In the genomic region with DNA sequence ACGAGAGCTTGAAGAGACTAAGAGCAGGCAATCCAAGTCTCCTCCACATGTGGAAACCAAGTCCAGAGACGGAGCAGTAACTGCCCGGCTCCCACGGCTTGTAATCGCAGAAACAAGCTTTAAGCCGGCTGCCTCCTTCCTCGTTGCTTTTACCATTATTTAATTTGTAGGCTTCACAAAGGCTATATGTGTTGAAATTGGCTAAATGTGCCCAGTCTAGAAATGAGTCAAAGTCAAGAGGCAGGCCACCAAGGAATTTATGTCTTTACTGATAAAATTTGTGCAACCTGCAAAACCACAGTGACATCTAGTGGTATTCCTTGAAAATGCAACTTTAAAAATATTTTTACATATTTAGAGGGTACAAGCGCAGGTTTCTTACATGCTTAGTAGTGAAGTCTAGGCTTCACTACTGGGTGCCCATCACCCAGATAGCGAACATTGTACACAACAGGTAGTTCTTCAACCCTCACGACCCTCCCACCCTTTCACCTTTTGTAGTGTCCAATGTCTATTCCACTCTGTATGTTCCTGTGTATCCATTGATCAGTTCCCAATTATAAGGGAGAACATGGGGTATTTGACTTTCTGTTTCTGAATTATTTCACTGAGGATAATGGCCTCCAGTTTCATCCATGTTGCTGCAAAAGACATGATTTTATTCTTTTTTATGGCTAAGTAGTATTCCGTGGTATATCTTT, we compare ENCODE assay signal across 8 cellular contexts. TPM values are rescaled to one million over a fixed set of nuclear protein-coding genes. Genes with fewer than 3 reads are reported as not detected.
A peak's percentile ranks its signal among the peaks of the same experiment; 100 is the strongest.
DNase-seq lines count a peak whose midpoint lies in the region; ATAC-seq and TF ChIP-seq lines count a peak whose summit lies in the region.

No MANE protein-coding gene starts in this region.

- H2BK12ac ChIP-seq in trophoblast cell (ENCODE audit: low read length) = no peak overlapping the region

- H3K27ac Mint-ChIP-seq in T-helper 17 cell = no peak overlapping the region

- H3K79me2 ChIP-seq in MM.1S (ENCODE audit: low read length) = no peaks in the 10 kb centered on the region
- H3K79me2 ChIP-seq in trophoblast cell (ENCODE audit: control insufficient read depth, insufficient read depth, low read length, poor library complexity) = no peaks in the 10 kb centered on the region

- peak; percentile 62 for DNase-seq in CD1c-positive myeloid dendritic cell (ENCODE audit: extremely low spot score)
- DNase-seq in MM.1S = peak; percentile 65
- DNase-seq in T-helper 17 cell = no peak
- peak; percentile 77 for DNase-seq in foreskin melanocyte
- DNase-seq in trophoblast cell = peak; percentile 3 to 87
- no peak for DNase-seq in stimulated activated CD4-positive, alpha-beta T cell treated with anti-CD3 and anti-CD28 coated beads, Interleukin-4, amount 100 ng/mL, for 4 hours

- H2AK5ac ChIP-seq in trophoblast cell (ENCODE audit: low read length) = no peak overlapping the region

- H3K36me3 ChIP-seq in MM.1S (replicated peaks; ENCODE audit: insufficient read depth, low read length) (no peaks in the 10 kb centered on the region), trophoblast cell (ENCODE audit: control insufficient read depth in 1 of 2, insufficient read depth in 2 of 2, low read length in 2 of 2) (no peaks in the 10 kb centered on the region)

- no peak overlapping the region for H4K8ac ChIP-seq in trophoblast cell (ENCODE audit: low read depth, low read length)

- no peaks in the 10 kb centered on the region for H3K27me3 ChIP-seq in MM.1S (replicated peaks; ENCODE audit: insufficient read depth, low read length)
- no peaks in the 10 kb centered on the region for H3K27me3 ChIP-seq in trophoblast cell (ENCODE audit: insufficient read depth, low read length)

- no peak overlapping the region for H3K9ac ChIP-seq in MM.1S (ENCODE audit: low read length)
- H3K9ac ChIP-seq in trophoblast cell (ENCODE audit: low read length) = no peak overlapping the region

- no peak overlapping the region for H4K91ac ChIP-seq in trophoblast cell (ENCODE audit: low read depth, low read length)

- H2BK5ac ChIP-seq in trophoblast cell (ENCODE audit: low read depth, low read length, poor library complexity) = no peak overlapping the region

- H3K36me3 Mint-ChIP-seq in T-helper 17 cell (ENCODE audit: low read depth) = peaks cover 2% of the 10 kb centered on the region

- ATAC-seq in GM18909 (IDR thresholded peaks at IDR 0.05; ENCODE audit: poor library complexity, unreplicated experiment) (peak; percentile 56), T-helper 17 cell (peak; percentile 42), GM21737 (IDR thresholded peaks at IDR 0.05; ENCODE audit: unreplicated experiment) (no peak)

- H2BK120ac ChIP-seq in trophoblast cell (ENCODE audit: insufficient read depth, low read length, poor library complexity) = no peak overlapping the region

- H3K14ac ChIP-seq in trophoblast cell (ENCODE audit: low read length) = no peak overlapping the region

- no peak overlapping the region for H3K4me3 ChIP-seq in MM.1S (ENCODE audit: low read length)
- no peak overlapping the region for H3K4me3 ChIP-seq in trophoblast cell (ENCODE audit: low read depth, low read length)

- TF ChIP-seq CTCF in MM.1S (IDR thresholded peaks at IDR 0.05; ENCODE audit: low read length) = peak; percentile 76

- no peak overlapping the region for H4K12ac ChIP-seq in trophoblast cell (ENCODE audit: low read depth, low read length)

- no peak overlapping the region for H3K18ac ChIP-seq in trophoblast cell (ENCODE audit: low read length)

- H4K20me1 ChIP-seq in MM.1S (ENCODE audit: insufficient read depth, low read length) = no peaks in the 10 kb centered on the region

- no peaks in the 10 kb centered on the region for H3K4me1 Mint-ChIP-seq in T-helper 17 cell

- no peak overlapping the region for H3K27ac ChIP-seq in MM.1S (ENCODE audit: low read length)
- no peak overlapping the region for H3K27ac ChIP-seq in trophoblast cell (ENCODE audit: low read depth, low read length)

- H3F3A ChIP-seq in MM.1S (ENCODE audit: insufficient read depth, low read length) = no peaks in the 10 kb centered on the region

- H3K79me1 ChIP-seq in trophoblast cell (ENCODE audit: low read length) = no peaks in the 10 kb centered on the region

- WGBS in trophoblast cell (ENCODE audit: extremely low coverage, insufficient coverage, insufficient read length) = no CpG with 5 or more reads among the region's 11 CpGs

- H3K4me1 ChIP-seq in MM.1S (ENCODE audit: low read length) (no peaks in the 10 kb centered on the region), trophoblast cell (ENCODE audit: control insufficient read depth in 1 of 2, insufficient read depth in 2 of 2, low read length in 2 of 2) (no peaks in the 10 kb centered on the region)

- H3K27me3 Mint-ChIP-seq in T-helper 17 cell = peaks cover 30% of the 10 kb centered on the region

- H3K9me3 ChIP-seq in MM.1S (replicated peaks; ENCODE audit: insufficient read depth, low read length) = no peaks in the 10 kb centered on the region
- no peaks in the 10 kb centered on the region for H3K9me3 ChIP-seq in T-helper 17 cell (ENCODE audit: control insufficient read depth, low read length, poor library complexity, severe bottlenecking)
- H3K9me3 ChIP-seq in trophoblast cell (ENCODE audit: insufficient read depth, low read depth, low read length) = no peaks in the 10 kb centered on the region

- H2AFZ ChIP-seq in MM.1S (ENCODE audit: low read length) = no peak overlapping the region
- no peak overlapping the region for H2AFZ ChIP-seq in trophoblast cell (ENCODE audit: insufficient read depth, low read length, poor library complexity)

- H3K23ac ChIP-seq in trophoblast cell (ENCODE audit: low read length) = no peak overlapping the region

- H3K4me2 ChIP-seq in MM.1S (ENCODE audit: low read depth, low read length) (no peak overlapping the region), trophoblast cell (ENCODE audit: low read length) (no peak overlapping the region)

- H3K4ac ChIP-seq in trophoblast cell (ENCODE audit: low read depth, low read length) = no peak overlapping the region

- no peak overlapping the region for H3K4me3 Mint-ChIP-seq in T-helper 17 cell

- no peaks in the 10 kb centered on the region for H3K9me2 ChIP-seq in MM.1S (replicated peaks; ENCODE audit: insufficient read depth, low read length)

RNA-seq across cellular contexts. Expression of a gene that starts 33.5 kb away (rescaled TPM):
- 1 to 10 TPM in 1 of 2 donors, not detected in 1; 2.3 TPM for total RNA-seq in T-helper 17 cell
- polyA plus RNA-seq in trophoblast cell (2013) = not detected in 2 replicates

Comparison
In these comparisons a context has a peak if more than half of its experiments do, and no peak if none do; other contexts are left out.
1. DNase-seq: peak in CD1c-positive myeloid dendritic cell (single experiment), MM.1S (single experiment), foreskin melanocyte (single experiment) and trophoblast cell (2 of 2); none in T-helper 17 cell (0 of 3) and stimulated activated CD4-positive, alpha-beta T cell treated with anti-CD3 and anti-CD28 coated beads, Interleukin-4, amount 100 ng/mL, for 4 hours (0 of 2).